ENCODE assay signal across 16 cellular contexts in genomic region chr12:2242816-2243215, GRCh38.
A peak's percentile ranks its signal among the peaks of the same experiment; 100 is the strongest.
DNase-seq lines count a peak whose midpoint lies in the region; ATAC-seq, FAIRE-seq and TF ChIP-seq lines count a peak whose summit lies in the region.
"Had no signal": no experiment of that assay in that cellular context is flagged by ENCODE, and none has a peak within 500 bp of the region (broad histone marks: within the 10 kb centered on the region; RNA-seq: fewer than 3 reads in every experiment).

No MANE protein-coding gene starts in this region.

- CTCF ChIA-PET in GM12878 (lab: Yijun Ruan, JAX): interaction anchor here (1.3 kb wide), 1 partner anchor 45 kb away, joined by 3 read pairs; no protein-coding TSS in a partner anchor
- CTCF ChIA-PET in activated naive CD4-positive, alpha-beta T cell treated with anti-CD3 and anti-CD28 coated beads for 36 hours (lab: Charles Lee): no interaction called here

- no peaks in the 10 kb centered on the region for H3K9me3 Mint-ChIP-seq in osteocyte (ENCODE audit: unreplicated experiment)
- no peaks in the 10 kb centered on the region for H3K9me3 Mint-ChIP-seq in activated naive CD4-positive, alpha-beta T cell treated with anti-CD3 and anti-CD28 coated beads for 36 hours

- H4K20me1 ChIP-seq in BLaER1 (no peaks in the 10 kb centered on the region), GM23248 (ENCODE audit: insufficient read depth) (no peaks in the 10 kb centered on the region), GM12878 (ENCODE audit: control insufficient read depth, insufficient read depth) (no peaks in the 10 kb centered on the region)

- BruUV-seq in GM12878 (replicated peaks; lab: Mats Ljungman, UMichigan): no TSS peak

- SMC1A ChIA-PET in GM12878 (lab: Charles Lee; ENCODE audit: uncharacterized antibody, unreplicated experiment): no interaction called here

- no peak for DNase-seq in GM23248
- DNase-seq in GM12878 (ENCODE audit: low read depth, low spot score): no peak
- DNase-seq in osteocyte (ENCODE audit: extremely low spot score, unreplicated experiment): no peak
- DNase-seq in activated naive CD4-positive, alpha-beta T cell treated with anti-CD3 and anti-CD28 coated beads for 36 hours: no peak
- DNase-seq: Calu3, DMS53, H7, Kasumi-1, MM.1S, NCI-H1092 treated with DMSO at 0.1 percent for 48 hours, NCI-H2081 treated with DMSO at 0.1 percent for 48 hours, NCI-H510A treated with DMSO at 0.1 percent for 48 hours, NCI-H82 had no signal

- H3K36me3 Mint-ChIP-seq in osteocyte (ENCODE audit: unreplicated experiment): peaks cover 3% of the 10 kb centered on the region
- no peaks in the 10 kb centered on the region for H3K36me3 Mint-ChIP-seq in activated naive CD4-positive, alpha-beta T cell treated with anti-CD3 and anti-CD28 coated beads for 36 hours (ENCODE audit: low read depth)

- 78 to 79% methylated on average over 3 of the region's 3 CpGs for WGBS in GM23248 (ENCODE audit: low coverage in 1 of 2, low lambda C conversion rate in 2 of 2, missing lambda C conversion rate in 2 of 2), 2 experiments
- 55% methylated on average over 3 of the region's 3 CpGs for WGBS in GM12878 (ENCODE audit: insufficient coverage, insufficient replicate concordance, low lambda C conversion rate, missing lambda C conversion rate)

- H2AFZ ChIP-seq in GM23248 (no peak overlapping the region), GM12878 (ENCODE audit: control insufficient read depth, low read depth, low read length) (no peak overlapping the region)

- H3K9me3 ChIP-seq in BLaER1 (no peaks in the 10 kb centered on the region), GM23248 (ENCODE audit: low read depth) (no peaks in the 10 kb centered on the region), GM12878 (replicated peaks; ENCODE audit: control insufficient read depth, insufficient read depth, low read length) (no peaks in the 10 kb centered on the region)

- peak overlapping the region; percentile 46 for H3K4me2 ChIP-seq in BLaER1
- H3K4me2 ChIP-seq in GM23248 (ENCODE audit: unreplicated experiment): peak overlapping the region; percentile 57
- H3K4me2 ChIP-seq in GM12878 (ENCODE audit: control insufficient read depth, insufficient read depth): no peak overlapping the region

- H3K4me3 ChIP-seq in BLaER1 (no peak overlapping the region), GM23248 (no peak overlapping the region), GM12878 (no peak overlapping the region)

- TF ChIP-seq EP300 in GM12878 (IDR thresholded peaks at IDR 0.05; ENCODE audit: borderline replicate concordance in 1 of 2, control insufficient read depth in 1 of 2, low read depth in 2 of 2, low read length in 2 of 2): no peak

- no peaks in the 10 kb centered on the region for H3K27me3 ChIP-seq in BLaER1
- no peaks in the 10 kb centered on the region for H3K27me3 ChIP-seq in GM23248 (replicated peaks; ENCODE audit: insufficient read depth)
- H3K27me3 ChIP-seq in GM12878 (replicated peaks in 1 of 2; ENCODE audit: control insufficient read depth in 2 of 2, insufficient read depth in 2 of 2, low read length in 1 of 2): no peaks in the 10 kb centered on the region

- H3K27ac ChIP-seq in BLaER1 (no peak overlapping the region), GM23248 (peak overlapping the region; percentile 91), GM12878 (ENCODE audit: control insufficient read depth, insufficient read depth) (no peak overlapping the region)

- TF ChIP-seq RAD21 in GM12878 (IDR thresholded peaks at IDR 0.05; ENCODE audit: insufficient read depth, low read depth, low read length): no peak

- peaks cover 73% of the 10 kb centered on the region for H3K79me2 ChIP-seq in GM23248 (ENCODE audit: insufficient read depth)
- no peaks in the 10 kb centered on the region for H3K79me2 ChIP-seq in GM12878 (ENCODE audit: control insufficient read depth, insufficient read depth, low read length)

- H3K36me3 ChIP-seq in BLaER1 (no peaks in the 10 kb centered on the region), GM23248 (ENCODE audit: low read depth) (no peaks in the 10 kb centered on the region), GM12878 (ENCODE audit: control insufficient read depth in 2 of 2, insufficient read depth in 2 of 2, low read length in 1 of 2) (no peaks in the 10 kb centered on the region)

- peaks cover 48% of the 10 kb centered on the region for H3K4me1 Mint-ChIP-seq in osteocyte (ENCODE audit: unreplicated experiment)
- H3K4me1 Mint-ChIP-seq in activated naive CD4-positive, alpha-beta T cell treated with anti-CD3 and anti-CD28 coated beads for 36 hours (ENCODE audit: low read depth): no peaks in the 10 kb centered on the region

- H3K9ac ChIP-seq in BLaER1: no peak overlapping the region
- H3K9ac ChIP-seq in GM23248: no peak overlapping the region
- no peak overlapping the region for H3K9ac ChIP-seq in GM12878 (ENCODE audit: control insufficient read depth, insufficient read depth, low read length)

- RAD21 ChIA-PET in GM12878 (lab: Charles Lee; ENCODE audit: unreplicated experiment): interaction anchor here (0.8 kb wide), 1 partner anchor 45 kb away, joined by 3 read pairs; no protein-coding TSS in a partner anchor

- POLR2A ChIA-PET in GM12878 (lab: Charles Lee): no interaction called here

- H3K9me2 ChIP-seq in GM23248 (ENCODE audit: insufficient read depth): no peaks in the 10 kb centered on the region

- TF ChIP-seq POLR2A in GM12878 (IDR thresholded peaks at IDR 0.05; ENCODE audit: low read depth, low read length): no peak

- H3K4me3 Mint-ChIP-seq in osteocyte (ENCODE audit: unreplicated experiment): no peak overlapping the region
- no peak overlapping the region for H3K4me3 Mint-ChIP-seq in activated naive CD4-positive, alpha-beta T cell treated with anti-CD3 and anti-CD28 coated beads for 36 hours

- H3K4me1 ChIP-seq in BLaER1 (peaks cover 68% of the 10 kb centered on the region), GM23248 (ENCODE audit: insufficient read depth) (peaks cover 27% of the 10 kb centered on the region), GM12878 (ENCODE audit: control insufficient read depth, insufficient read depth, low read length) (peaks cover 9% of the 10 kb centered on the region)

- peak overlapping the region; percentile 2 for H3K27ac Mint-ChIP-seq in osteocyte (ENCODE audit: unreplicated experiment)
- no peak overlapping the region for H3K27ac Mint-ChIP-seq in activated naive CD4-positive, alpha-beta T cell treated with anti-CD3 and anti-CD28 coated beads for 36 hours

- in situ Hi-C loops in GM23248 (cut with MboI) (no loop called here), GM12878 (cut with MboI) (no loop called here)

- ATAC-seq in GM12878 (peak; percentile 21), GM18517 (IDR thresholded peaks at IDR 0.05; ENCODE audit: unreplicated experiment) (no peak), HG02840 (IDR thresholded peaks at IDR 0.05; ENCODE audit: low FRiP score, unreplicated experiment) (no peak)

- H3F3A ChIP-seq in GM23248 (ENCODE audit: insufficient read depth): peaks cover 31% of the 10 kb centered on the region

- FAIRE-seq in GM12878 (lab: Jason Lieb, UNC): no peak

- no peaks in the 10 kb centered on the region for H3K27me3 Mint-ChIP-seq in osteocyte (ENCODE audit: unreplicated experiment)
- H3K27me3 Mint-ChIP-seq in activated naive CD4-positive, alpha-beta T cell treated with anti-CD3 and anti-CD28 coated beads for 36 hours (ENCODE audit: low read depth): peaks cover 10% of the 10 kb centered on the region

- intact Hi-C loops in GM12878 (cut with micrococcal nuclease; ENCODE audit: unreplicated experiment): no loop called here
- intact Hi-C loops in activated naive CD4-positive, alpha-beta T cell treated with anti-CD3 and anti-CD28 coated beads for 36 hours (cut with micrococcal nuclease): no loop called here

- no peak for TF ChIP-seq CTCF in GM12878 (IDR thresholded peaks at IDR 0.05 in 2 of 3, conservative IDR thresholded peaks at IDR 0.05 in 1 of 3; ENCODE audit: control insufficient read depth in 2 of 3, extremely low read depth in 1 of 3, insufficient read depth in 1 of 3, low read depth in 3 of 3, low read length in 3 of 3)
- no peak for TF ChIP-seq CTCF in osteocyte (IDR thresholded peaks at IDR 0.05)

TF ChIP-seq in GM12878, 131 proteins besides CTCF, POLR2A, EP300 and RAD21:
- no peak for TF ChIP-seq CHD4 (IDR thresholded peaks at IDR 0.05)
